1 cellular context compared by ENCODE assay signal in genomic region chr11:122557163-122557562, GRCh38.
A peak's percentile ranks its signal among the peaks of the same experiment; 100 is the strongest.
TF ChIP-seq lines count a peak whose summit lies in the region.

No MANE protein-coding gene starts in this region.

TF ChIP-seq in K562, 482 proteins besides CTCF, POLR2A, EP300 and RAD21:
- peak; percentile 32; the same call in 1 of the 2 replicates for TF ChIP-seq ZNF316 (IDR thresholded peaks at IDR 0.05)
